8 cellular contexts compared by ENCODE assay signal in the genomic region with DNA sequence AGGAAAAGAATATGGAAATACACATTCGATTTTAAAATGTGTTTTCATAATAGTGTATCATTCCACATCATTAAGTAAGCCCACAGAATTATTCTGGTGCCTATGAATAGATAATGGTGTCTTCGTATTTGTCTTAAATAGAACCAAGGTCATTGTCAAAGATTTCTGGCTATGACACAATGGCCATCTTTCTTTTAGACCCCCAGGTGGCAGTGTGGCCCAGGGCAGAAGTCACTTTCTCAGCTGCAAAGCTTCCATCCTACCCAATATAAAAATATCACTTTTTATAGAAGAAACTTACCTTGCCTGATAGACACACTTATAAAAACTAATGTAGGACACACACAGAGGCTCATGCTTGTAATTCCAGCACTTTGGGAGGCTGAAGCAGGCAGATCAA. TPM values are rescaled to one million over a fixed set of nuclear protein-coding genes. Genes with fewer than 3 reads are reported as not detected.
DNase-seq lines count a peak whose midpoint lies in the region; ATAC-seq and TF ChIP-seq lines count a peak whose summit lies in the region.

No MANE protein-coding gene starts in this region.

- H3K27ac Mint-ChIP-seq in activated T-cell treated with anti-CD3 and anti-CD28 coated beads, Interleukin-2, amount 50 U/mL, for 24 hours: no peak overlapping the region

- no peak overlapping the region for H3K4me3 Mint-ChIP-seq in activated T-cell treated with anti-CD3 and anti-CD28 coated beads, Interleukin-2, amount 50 U/mL, for 24 hours

- H3K36me3 Mint-ChIP-seq in activated T-cell treated with anti-CD3 and anti-CD28 coated beads, Interleukin-2, amount 50 U/mL, for 24 hours (ENCODE audit: low read depth): no peaks in the 10 kb centered on the region

- no peaks in the 10 kb centered on the region for H3K9me3 Mint-ChIP-seq in activated T-cell treated with anti-CD3 and anti-CD28 coated beads, Interleukin-2, amount 50 U/mL, for 24 hours

- peak; percentile 78 for TF ChIP-seq CTCF in VCaP (conservative IDR thresholded peaks at IDR 0.05)

- ATAC-seq in HG03039 (IDR thresholded peaks at IDR 0.05; ENCODE audit: unreplicated experiment): no peak

- H3K27me3 Mint-ChIP-seq in activated T-cell treated with anti-CD3 and anti-CD28 coated beads, Interleukin-2, amount 50 U/mL, for 24 hours: no peaks in the 10 kb centered on the region

- H3K27ac ChIP-seq in VCaP: no peak overlapping the region

- DNase-seq in activated T-cell treated with anti-CD3 and anti-CD28 coated beads for 1 hour (ENCODE audit: low read depth) (peak; percentile 3), HT-29 (ENCODE audit: low spot score) (peak; percentile 31), iPS-NIHi7 (ENCODE audit: extremely low spot score) (peak; percentile 45), hypothalamus (lab: John Stamatoyannopoulos, UW) (no peak), NCI-H2029 (lab: John Stamatoyannopoulos, UW) (no peak)
- DNase-seq in activated T-cell treated with anti-CD3 and anti-CD28 coated beads, Interleukin-2, amount 50 U/mL, for 24 hours: no peak

- peaks cover 6% of the 10 kb centered on the region for H3K4me1 Mint-ChIP-seq in activated T-cell treated with anti-CD3 and anti-CD28 coated beads, Interleukin-2, amount 50 U/mL, for 24 hours (ENCODE audit: low read depth)

RNA-seq across cellular contexts. Expression of a gene that starts 57.5 kb away (rescaled TPM):
- 5.6 TPM in 2 replicates for total RNA-seq in HT-29 (2014; rRNA removed; shearing (Covaris generic))

RNA-seq across cellular contexts. Expression of a gene that starts 57.7 kb away (rescaled TPM):
- 6.0 and 9.8 TPM in 2 replicates for total RNA-seq in HT-29 (2014; rRNA removed; shearing (Covaris generic))

Comparison
In these comparisons a context has a peak if more than half of its experiments do, and no peak if none do; other contexts are left out.
1. DNase-seq: peak in activated T-cell treated with anti-CD3 and anti-CD28 coated beads for 1 hour (single experiment), HT-29 (single experiment) and iPS-NIHi7 (single experiment); none in activated T-cell treated with anti-CD3 and anti-CD28 coated beads, Interleukin-2, amount 50 U/mL, for 24 hours (single experiment), hypothalamus (0 of 51) and NCI-H2029 (single experiment).